ENCODE assay signal across 18 cellular contexts in the genomic region with DNA sequence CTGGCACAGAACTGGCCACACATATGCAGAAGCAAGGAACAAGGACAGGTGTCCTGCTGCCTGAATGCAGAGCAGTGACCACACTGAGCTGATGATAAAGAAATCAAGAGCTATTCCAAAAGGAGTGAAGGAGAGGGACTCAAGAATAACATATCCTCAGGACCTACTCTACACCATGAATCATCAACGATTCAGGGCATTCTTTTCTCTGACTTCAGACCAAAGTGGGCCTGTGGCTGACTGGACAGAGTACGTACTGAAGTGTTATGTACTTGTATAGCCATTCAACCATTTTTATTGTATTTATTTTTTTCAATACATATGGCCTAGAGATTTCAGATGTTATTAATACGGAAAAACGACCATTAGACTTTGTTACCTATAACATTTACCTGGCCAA.
"Had no signal": no experiment of that assay in that cellular context is flagged by ENCODE, and none has a peak within 500 bp of the region (broad histone marks: within the 10 kb centered on the region; RNA-seq: fewer than 3 reads in every experiment).

No MANE protein-coding gene starts in this region.

- H3K36me3 Mint-ChIP-seq: activated naive CD8-positive, alpha-beta T cell; stimulated activated effector memory CD8-positive, alpha-beta T cell treated with anti-CD3 and anti-CD28 coated beads, Interleukin-12 subunit alpha, Interleukin-12 subunit beta, amount 100 ng/mL, for 72 hours; WTC11 had no signal

- H3K4me3 Mint-ChIP-seq: activated CD8-positive, alpha-beta T cell treated with anti-CD3 and anti-CD28 coated beads for 36 hours; activated naive CD8-positive, alpha-beta T cell; neural crest cell; stimulated activated effector memory CD8-positive, alpha-beta T cell treated with anti-CD3 and anti-CD28 coated beads, Interleukin-12 subunit alpha, Interleukin-12 subunit beta, amount 100 ng/mL, for 72 hours; T-helper 17 cell; WTC11 had no signal

- H3K27ac Mint-ChIP-seq: activated CD8-positive, alpha-beta T cell treated with anti-CD3 and anti-CD28 coated beads for 36 hours; activated naive CD8-positive, alpha-beta T cell; stimulated activated effector memory CD8-positive, alpha-beta T cell treated with anti-CD3 and anti-CD28 coated beads, Interleukin-12 subunit alpha, Interleukin-12 subunit beta, amount 100 ng/mL, for 72 hours; T-helper 17 cell; WTC11 had no signal

- H3K9me3 Mint-ChIP-seq: activated CD8-positive, alpha-beta T cell treated with anti-CD3 and anti-CD28 coated beads for 36 hours; neural crest cell; WTC11 had no signal

- FAIRE-seq: colon, endometrium had no signal

- H3K9me3 ChIP-seq: lower lobe of right lung, thoracic aorta had no signal

- DNase-seq: activated CD4-positive, alpha-beta T cell treated with anti-CD3 and anti-CD28 coated beads for 4 hours; activated CD8-positive, alpha-beta T cell treated with anti-CD3 and anti-CD28 coated beads for 36 hours; activated gamma-delta T cell; activated T-cell treated with anti-CD3 and anti-CD28 coated beads, Interleukin-2, amount 50 U/mL, for 48 hours; glutamatergic neuron; left colon; lower lobe of right lung; midbrain; T-helper 17 cell had no signal

- H3K27me3 ChIP-seq: cardiac muscle cell had no signal

- H3K27me3 Mint-ChIP-seq: activated CD8-positive, alpha-beta T cell treated with anti-CD3 and anti-CD28 coated beads for 36 hours; activated naive CD8-positive, alpha-beta T cell; T-helper 17 cell had no signal

- H3K4me1 ChIP-seq: lower lobe of right lung had no signal

- H3K36me3 ChIP-seq: cardiac muscle cell, lower lobe of right lung, thoracic aorta had no signal

- H2AFZ ChIP-seq: parathyroid adenoma had no signal

- H3K4me1 Mint-ChIP-seq: neural crest cell; stimulated activated effector memory CD8-positive, alpha-beta T cell treated with anti-CD3 and anti-CD28 coated beads, Interleukin-12 subunit alpha, Interleukin-12 subunit beta, amount 100 ng/mL, for 72 hours; T-helper 17 cell; WTC11 had no signal

- H3K4me3 ChIP-seq: cardiac muscle cell, lower lobe of right lung, thoracic aorta had no signal

- H3K79me2 ChIP-seq: parathyroid adenoma had no signal

- H3K27ac ChIP-seq: cardiac muscle cell, lower lobe of right lung, parathyroid adenoma, thoracic aorta had no signal
